In genomic region chr11:104286129-104286528, GRCh38 we compare ENCODE assay signal across 23 cellular contexts.
"Had no signal": no experiment of that assay in that cellular context is flagged by ENCODE, and none has a peak within 500 bp of the region (broad histone marks: within the 10 kb centered on the region; RNA-seq: fewer than 3 reads in every experiment).

No MANE protein-coding gene starts in this region.

- DNase-seq: dermis blood vessel endothelial cell; glutamatergic neuron; immature natural killer cell; kidney; left cardiac atrium; left ventricle myocardium inferior; lower lobe of right lung; mesenchymal stem cell; midbrain; nucleus accumbens; pancreas; stimulated activated CD4-positive, alpha-beta T cell treated with anti-CD3 and anti-CD28 coated beads, Interleukin-4, amount 100 ng/mL, for 1 hour; stimulated activated CD8-positive, alpha-beta memory T cell treated with anti-CD3 and anti-CD28 coated beads, Interleukin-4, amount 100 ng/mL, for 48 hours; stimulated activated naive CD8-positive, alpha-beta T cell treated with anti-CD3 and anti-CD28 coated beads, Interleukin-15, Interleukin-2, amounts not matched to agents 100 U/mL and 50 U/mL, for 24 hours; thyroid gland had no signal

- H3K27ac Mint-ChIP-seq: immature natural killer cell; natural killer cell treated with Interleukin-12 subunit alpha and Interleukin-12 subunit beta and Interleukin-15 and Interleukin-18, amount 100 ng/mL, for 72 hours; neural progenitor cell; progenitor cell of endocrine pancreas; stimulated activated effector memory CD8-positive, alpha-beta T cell treated with anti-CD3 and anti-CD28 coated beads, Interleukin-12 subunit alpha, Interleukin-12 subunit beta, amount 100 ng/mL, for 72 hours; type B pancreatic cell had no signal

- ATAC-seq: gastroesophageal sphincter; lower lobe of right lung; natural killer cell treated with Interleukin-12 subunit alpha and Interleukin-12 subunit beta and Interleukin-15 and Interleukin-18, amount 100 ng/mL, for 72 hours; pancreas; right cardiac atrium; stimulated activated effector memory CD8-positive, alpha-beta T cell treated with anti-CD3 and anti-CD28 coated beads, Interleukin-12 subunit alpha, Interleukin-12 subunit beta, amount 100 ng/mL, for 72 hours; stimulated activated naive CD8-positive, alpha-beta T cell treated with anti-CD3 and anti-CD28 coated beads, Interleukin-15, Interleukin-2, amounts not matched to agents 100 U/mL and 50 U/mL, for 24 hours had no signal

- H3K4me1 Mint-ChIP-seq: immature natural killer cell; neural progenitor cell; stimulated activated effector memory CD8-positive, alpha-beta T cell treated with anti-CD3 and anti-CD28 coated beads, Interleukin-12 subunit alpha, Interleukin-12 subunit beta, amount 100 ng/mL, for 72 hours had no signal

- H3K4me3 Mint-ChIP-seq: immature natural killer cell; natural killer cell treated with Interleukin-12 subunit alpha and Interleukin-12 subunit beta and Interleukin-15 and Interleukin-18, amount 100 ng/mL, for 72 hours; neural progenitor cell; stimulated activated effector memory CD8-positive, alpha-beta T cell treated with anti-CD3 and anti-CD28 coated beads, Interleukin-12 subunit alpha, Interleukin-12 subunit beta, amount 100 ng/mL, for 72 hours; type B pancreatic cell had no signal

- H3K36me3 Mint-ChIP-seq: immature natural killer cell; natural killer cell treated with Interleukin-12 subunit alpha and Interleukin-12 subunit beta and Interleukin-15 and Interleukin-18, amount 100 ng/mL, for 72 hours; neural progenitor cell; stimulated activated effector memory CD8-positive, alpha-beta T cell treated with anti-CD3 and anti-CD28 coated beads, Interleukin-12 subunit alpha, Interleukin-12 subunit beta, amount 100 ng/mL, for 72 hours; type B pancreatic cell had no signal

- H3K4me3 ChIP-seq: gastroesophageal sphincter, left ventricle myocardium inferior, lower lobe of right lung, neural progenitor cell, pancreas, suprapubic skin, thyroid gland had no signal

- H3K9me3 Mint-ChIP-seq: natural killer cell treated with Interleukin-12 subunit alpha and Interleukin-12 subunit beta and Interleukin-15 and Interleukin-18, amount 100 ng/mL, for 72 hours; neural progenitor cell; stimulated activated effector memory CD8-positive, alpha-beta T cell treated with anti-CD3 and anti-CD28 coated beads, Interleukin-12 subunit alpha, Interleukin-12 subunit beta, amount 100 ng/mL, for 72 hours; type B pancreatic cell had no signal

- H3K27me3 Mint-ChIP-seq: progenitor cell of endocrine pancreas had no signal
